ENCODE assay signal across 1 cellular context in genomic region chr1:7754234-7754633, GRCh38.
TF ChIP-seq lines count a peak whose summit lies in the region.

No MANE protein-coding gene starts in this region.

TF ChIP-seq in GM12878, 131 proteins besides CTCF, POLR2A, EP300 and RAD21:
- no peak for TF ChIP-seq NR2C2 (IDR thresholded peaks at IDR 0.05; ENCODE audit: borderline replicate concordance, control insufficient read depth, insufficient read length, low read depth)
- TF ChIP-seq CBFB (IDR thresholded peaks at IDR 0.05; ENCODE audit: low read depth), result no peak
- TF ChIP-seq SMAD1 (IDR thresholded peaks at IDR 0.05; ENCODE audit: low read depth, partially characterized antibody), result no peak
- no peak for TF ChIP-seq E2F4 (IDR thresholded peaks at IDR 0.05; ENCODE audit: low read depth, low read length)
- no peak for TF ChIP-seq MEF2B (IDR thresholded peaks at IDR 0.05; ENCODE audit: partially characterized antibody, poor library complexity, severe bottlenecking)
- TF ChIP-seq RELA (IDR thresholded peaks at IDR 0.05; ENCODE audit: borderline replicate concordance, partially characterized antibody), result no peak
- TF ChIP-seq BCL3 (IDR thresholded peaks at IDR 0.05; ENCODE audit: borderline replicate concordance, insufficient read depth, low read depth, low read length, poor library complexity, severe bottlenecking), result no peak
- TF ChIP-seq ZBTB11 (CRISPR knock-in tag; IDR thresholded peaks at IDR 0.05), result no peak
- no peak for TF ChIP-seq HDGF (IDR thresholded peaks at IDR 0.05)
- no peak for TF ChIP-seq NFIC (IDR thresholded peaks at IDR 0.05; ENCODE audit: low read depth, low read length)
- no peak for TF ChIP-seq CUX1 (IDR thresholded peaks at IDR 0.05; ENCODE audit: insufficient replicate concordance, low read depth, low read length)
- no peak for TF ChIP-seq CREM (IDR thresholded peaks at IDR 0.05; ENCODE audit: low read depth)
- no peak for TF ChIP-seq ELK1 (IDR thresholded peaks at IDR 0.05; ENCODE audit: low read depth, low read length)
- TF ChIP-seq TCF3 (IDR thresholded peaks at IDR 0.05; ENCODE audit: borderline replicate concordance, insufficient read depth, low read depth, low read length), result no peak
- TF ChIP-seq SPI1 (IDR thresholded peaks at IDR 0.05; ENCODE audit: borderline replicate concordance, insufficient read depth, low read depth, low read length), result no peak
- no peak for TF ChIP-seq SIX5 (IDR thresholded peaks at IDR 0.05; ENCODE audit: low read depth, low read length, severe bottlenecking)
- TF ChIP-seq MTA3 (IDR thresholded peaks at IDR 0.05; ENCODE audit: borderline replicate concordance, low read length), result no peak
